In genomic region chr3:53153914-53154434, GRCh38 we compare ENCODE assay signal across 13 cellular contexts.
"Had no signal": no experiment of that assay in that cellular context is flagged by ENCODE, and none has a peak within 500 bp of the region (broad histone marks: within the 10 kb centered on the region; RNA-seq: fewer than 3 reads in every experiment).

No MANE protein-coding gene starts in this region.

- H3K9me3 ChIP-seq: gastroesophageal sphincter, left ventricle myocardium inferior, transverse colon had no signal

- ATAC-seq: gastroesophageal sphincter had no signal

- H3K9me3 Mint-ChIP-seq: activated B cell treated with CpG ODN at 0.5 μM for 24 hours; activated CD4-positive, alpha-beta T cell treated with anti-CD3 and anti-CD28 coated beads, Interleukin-2, amount 10 ng/mL, durations not matched to agents 24 days and 14 days; activated naive CD4-positive, alpha-beta T cell treated with anti-CD3 and anti-CD28 coated beads for 36 hours; nephron progenitor cell had no signal

- DNase-seq: activated B cell treated with CpG ODN at 0.5 μM for 24 hours; activated CD4-positive, alpha-beta T cell treated with anti-CD3 and anti-CD28 coated beads, Interleukin-2, amount 10 ng/mL, durations not matched to agents 24 days and 14 days; activated naive CD4-positive, alpha-beta T cell treated with anti-CD3 and anti-CD28 coated beads for 36 hours; brain microvascular endothelial cell; cerebellar nuclear complex; dermis blood vessel endothelial cell; kidney; left ventricle myocardium inferior; mesendoderm; nephron progenitor cell; T-helper 1 cell; transverse colon had no signal

- H3K4me3 ChIP-seq: gastroesophageal sphincter, left ventricle myocardium inferior, transverse colon had no signal

- H3K36me3 ChIP-seq: brain microvascular endothelial cell, gastroesophageal sphincter, left ventricle myocardium inferior, transverse colon had no signal

- H3K27ac ChIP-seq: brain microvascular endothelial cell, gastroesophageal sphincter, left ventricle myocardium inferior had no signal

- H3K27me3 ChIP-seq: brain microvascular endothelial cell had no signal

- H3K4me3 Mint-ChIP-seq: activated B cell treated with CpG ODN at 0.5 μM for 24 hours; activated CD4-positive, alpha-beta T cell treated with anti-CD3 and anti-CD28 coated beads, Interleukin-2, amount 10 ng/mL, durations not matched to agents 24 days and 14 days; activated naive CD4-positive, alpha-beta T cell treated with anti-CD3 and anti-CD28 coated beads for 36 hours; nephron progenitor cell had no signal

- H3K27ac Mint-ChIP-seq: activated B cell treated with CpG ODN at 0.5 μM for 24 hours; activated CD4-positive, alpha-beta T cell treated with anti-CD3 and anti-CD28 coated beads, Interleukin-2, amount 10 ng/mL, durations not matched to agents 24 days and 14 days; activated naive CD4-positive, alpha-beta T cell treated with anti-CD3 and anti-CD28 coated beads for 36 hours; nephron progenitor cell had no signal
